17 cellular contexts compared by ENCODE assay signal in genomic region chr6:47420394-47421371, GRCh38. TPM values are rescaled to one million over a fixed set of nuclear protein-coding genes. Genes with fewer than 3 reads are reported as not detected.
DNase-seq lines count a peak whose midpoint lies in the region; ATAC-seq, FAIRE-seq and TF ChIP-seq lines count a peak whose summit lies in the region.
"Had no signal": no experiment of that assay in that cellular context is flagged by ENCODE, and none has a peak within 500 bp of the region (broad histone marks: within the 10 kb centered on the region; RNA-seq: fewer than 3 reads in every experiment).

No MANE protein-coding gene starts in this region.

- TF ChIP-seq POLR2A in K562 (conservative IDR thresholded peaks at IDR 0.05) (no peak), uterus (IDR thresholded peaks at IDR 0.05) (no peak)

- H3K4me3 ChIP-seq in K562 (no peak overlapping the region; the same call in 1 of the 2 replicates), uterus (no peak overlapping the region)
- H3K4me3 ChIP-seq: gastrocnemius medialis, prostate gland had no signal

- CTCF ChIA-PET in K562 (lab: Yijun Ruan, JAX; ENCODE audit: low intra/inter-chr PET ratio) = no interaction called here

- H3K27ac ChIP-seq in K562 (ENCODE audit: extremely low read depth, low read depth, low read length) = peak overlapping the region; percentile 75
- H3K27ac ChIP-seq in uterus = no peak overlapping the region
- H3K27ac ChIP-seq: C4-2B, gastrocnemius medialis, prostate gland had no signal

- TF ChIP-seq EP300 in K562 (IDR thresholded peaks at IDR 0.05; ENCODE audit: low read length) = peak; percentile 98

- no peaks in the 10 kb centered on the region for H3K79me2 ChIP-seq in K562 (ENCODE audit: control insufficient read depth, insufficient read depth, low read length)

- no peaks in the 10 kb centered on the region for H3K27me3 ChIP-seq in K562 (ENCODE audit: control insufficient read depth in 2 of 2, insufficient read depth in 2 of 2, low read length in 2 of 2)
- no peaks in the 10 kb centered on the region for H3K27me3 ChIP-seq in uterus
- H3K27me3 ChIP-seq: gastrocnemius medialis had no signal

- ATAC-seq in K562 = peak; percentile 86
- peak; percentile 73 for ATAC-seq in left colon
- ATAC-seq: activated CD4-positive, alpha-beta T cell treated with anti-CD3 and anti-CD28 coated beads for 36 hours; gastrocnemius medialis had no signal

- H3K9me3 ChIP-seq in K562 (replicated peaks; ENCODE audit: control insufficient read depth, insufficient read depth, low read depth, low read length) = peaks cover 3% of the 10 kb centered on the region; the same call in 1 of the 2 replicates
- H3K9me3 ChIP-seq in uterus = no peaks in the 10 kb centered on the region
- H3K9me3 ChIP-seq: gastrocnemius medialis, prostate gland, SK-N-SH had no signal

- no TSS peak for BruUV-seq in K562 (replicated peaks; lab: Mats Ljungman, UMichigan)

- POLR2A ChIA-PET in K562 (lab: Yijun Ruan, JAX) = interaction anchor here (0.7 to 1.8 kb wide), 12 partner anchors 12 to 210 kb away, joined by 3 to 8 read pairs (median 4); partner anchors contain the start of gene CD2AP

- peak; percentile 92 for FAIRE-seq in K562 (lab: Jason Lieb, UNC)

- DNase-seq in COLO829 (ENCODE audit: low spot score) (peak; percentile 37), HUDEP-2 (lab: John Stamatoyannopoulos, UW; ENCODE audit: unreplicated experiment in 76 of 76) (peak in 72 of 76 experiments; percentile 13 to 99 (median 82)), K562 (ENCODE audit: extremely low read depth in 1 of 4, low spot score in 3 of 4) (peak; percentile 57 to 97 (median 76)), left colon (no peak), NCI-H2107 (lab: John Stamatoyannopoulos, UW) (no peak), uterus (no peak), T-helper 9 cell (no peak)
- DNase-seq in stimulated activated CD8-positive, alpha-beta memory T cell treated with anti-CD3 and anti-CD28 coated beads, Interleukin-4, amount 100 ng/mL, for 48 hours = no peak
- DNase-seq: activated CD4-positive, alpha-beta T cell treated with anti-CD3 and anti-CD28 coated beads for 36 hours; cerebellar nuclear complex; gastrocnemius medialis; NCI-H1048; NCI-H82; SK-N-SH; stimulated activated CD4-positive, alpha-beta T cell treated with anti-CD3 and anti-CD28 coated beads, Interleukin-4, amount 100 ng/mL, for 24 hours had no signal

- in situ Hi-C loops in K562 (cut with MboI) = loop anchor here (25.0 kb wide), 1 partner anchor 192 kb away; no protein-coding TSS in a partner anchor

- TF ChIP-seq RAD21 in K562 (CRISPR knock-in tag; conservative IDR thresholded peaks at IDR 0.05 in 1 of 2, IDR thresholded peaks at IDR 0.05 in 1 of 2) = peak in 1 of 2 experiments; percentile 22; a peak in 1 of 4 replicates

- no peak for TF ChIP-seq CTCF in K562 (IDR thresholded peaks at IDR 0.05 in 2 of 3, conservative IDR thresholded peaks at IDR 0.05 in 1 of 3; ENCODE audit: insufficient read depth in 2 of 3, low read depth in 1 of 3, low read length in 3 of 3)
- no peak for TF ChIP-seq CTCF in uterus (IDR thresholded peaks at IDR 0.05)

- peak overlapping the region; percentile 19 for H2AFZ ChIP-seq in K562 (ENCODE audit: low read depth, low read length)

- H3K9me1 ChIP-seq in K562 (ENCODE audit: control insufficient read depth, insufficient read depth, low read length) = no peaks in the 10 kb centered on the region

- peak overlapping the region; percentile 64 for H3K4me2 ChIP-seq in K562 (ENCODE audit: insufficient read depth, low read length)
- H3K4me2 ChIP-seq: SK-N-SH had no signal

- H3K9ac ChIP-seq in K562 (ENCODE audit: insufficient read depth in 1 of 2, low read depth in 2 of 2, low read length in 2 of 2) = peak overlapping the region in 1 of 2 experiments; percentile 38; a peak in 2 of 4 replicates
- H3K9ac ChIP-seq: SK-N-SH had no signal

- peaks cover 13 to 50% of the 10 kb centered on the region in 2 experiments; a peak in 4 of 5 replicates for H3K4me1 ChIP-seq in K562 (replicated peaks in 1 of 2; ENCODE audit: control insufficient read depth in 2 of 2, insufficient read depth in 2 of 2, low read length in 2 of 2)
- H3K4me1 ChIP-seq in uterus = no peaks in the 10 kb centered on the region
- H3K4me1 ChIP-seq: gastrocnemius medialis, prostate gland had no signal

- H3K36me3 ChIP-seq in K562 (ENCODE audit: control insufficient read depth, insufficient read depth, low read length) = no peaks in the 10 kb centered on the region
- no peaks in the 10 kb centered on the region for H3K36me3 ChIP-seq in uterus
- H3K36me3 ChIP-seq: gastrocnemius medialis, prostate gland had no signal

- intact Hi-C loops in K562 (cut with micrococcal nuclease) = loop anchor here (1.0 to 5.0 kb wide), 2 partner anchors 57 to 77 kb away; partner anchors contain the start of gene CD2AP
- intact Hi-C loops in left colon (cut with DNase I, micrococcal nuclease) = no loop called here
- intact Hi-C loops in uterus (cut with DNase I; ENCODE audit: low total_unique reads) = no loop called here

- H4K20me1 ChIP-seq in K562 (replicated peaks; ENCODE audit: control insufficient read depth, insufficient read depth, low read length) = no peaks in the 10 kb centered on the region

- WGBS in K562 (ENCODE audit: insufficient coverage, low coverage, missing lambda C conversion rate) = 26% methylated on average over 5 of the region's 5 CpGs

TF ChIP-seq in K562, 482 proteins besides CTCF, POLR2A, EP300 and RAD21 (continues in another document):
- TF ChIP-seq ZNF511 (CRISPR knock-in tag; IDR thresholded peaks at IDR 0.05) = no peak
- peak; percentile 69 for TF ChIP-seq CXXC5 (CRISPR knock-in tag; IDR thresholded peaks at IDR 0.05)
- TF ChIP-seq SMAD3 (CRISPR knock-in tag; conservative IDR thresholded peaks at IDR 0.05) = no peak
- peak; percentile 85 for TF ChIP-seq LCOR (CRISPR knock-in tag; IDR thresholded peaks at IDR 0.05)
- TF ChIP-seq BHLHE40 (IDR thresholded peaks at IDR 0.05; ENCODE audit: low read length) = peak; percentile 39; the same call in 1 of the 2 replicates
- no peak for TF ChIP-seq FOXJ2 (tag; IDR thresholded peaks at IDR 0.05)
- TF ChIP-seq ERF (CRISPR knock-in tag; IDR thresholded peaks at IDR 0.05) = no peak
- no peak for TF ChIP-seq NFE2L1 (tag; IDR thresholded peaks at IDR 0.05; ENCODE audit: borderline replicate concordance, low read depth)
- TF ChIP-seq NKRF (IDR thresholded peaks at IDR 0.05; ENCODE audit: borderline replicate concordance) = no peak; the same call in none of the 2 replicates
- TF ChIP-seq ARNT (IDR thresholded peaks at IDR 0.05) = peak; percentile 96 to 100
- peak; percentile 58 for TF ChIP-seq FOS (IDR thresholded peaks at IDR 0.05; ENCODE audit: extremely low read depth, insufficient read length)

RNA-seq across cellular contexts. Expression of gene CD2AP, which starts 56.9 kb away (rescaled TPM):
- total RNA-seq in K562 (2011; cell fraction: chromatin; rRNA removed; ENCODE audit: low replicate concordance) = 24.9 and 139 TPM in 2 replicates
- total RNA-seq in K562 (2011; cell fraction: nucleolus; rRNA removed) = 13.0 and 23.4 TPM in 2 replicates
- 36.8 and 45.6 TPM in 2 replicates for total RNA-seq in K562 (2011; cell fraction: nucleoplasm; rRNA removed)
- total RNA-seq in K562 (2014; rRNA removed) = 31.4 and 38.7 TPM in 2 replicates
- total RNA-seq in K562 (2014; rRNA removed; fragmentation: Illumina TruSeq; extraction: Trizol) = 69.7 and 81.5 TPM in 2 replicates
- 63.8 and 68.9 TPM in 2 replicates for total RNA-seq in K562 (2015; rRNA removed; fragmentation: Illumina TruSeq; extraction: Trizol)
- total RNA-seq in K562 (2021) = 41.3 TPM in 2 replicates
- polyA plus RNA-seq in K562 (2011; rRNA removed) = 20.8 and 35.5 TPM in 2 replicates
- polyA plus RNA-seq in K562 (2011; cell fraction: cytosol; rRNA removed) = 3.8 and 7.0 TPM in 2 replicates
- 10.8 and 13.3 TPM in 2 replicates for polyA plus RNA-seq in K562 (2011; cell fraction: nucleus; rRNA removed)
- 24.5 and 29.3 TPM in 2 replicates for polyA plus RNA-seq in K562 (2012)
- polyA plus RNA-seq in K562 (2014; fragmentation: Illumina TruSeq; extraction: Trizol) = 35.6 and 50.2 TPM in 2 replicates
- polyA plus RNA-seq in K562 (2014; fragmentation: Nextera tagmentation; extraction: Ambion mirVana) = 10 to 100 TPM in 1 of 2 experiments, 1 to 10 TPM in 1; 9.4 to 15.9 TPM
- 23.8 and 25.9 TPM in 2 replicates for polyA plus RNA-seq in K562 (2014; rRNA removed)
- 47.6 and 49.9 TPM in 2 replicates for polyA minus RNA-seq in K562 (2011; rRNA and poly(A)+ RNA removed)
- 14.7 and 22.0 TPM in 2 replicates for polyA minus RNA-seq in K562 (2011; cell fraction: cytosol; rRNA and poly(A)+ RNA removed)
- polyA minus RNA-seq in K562 (2011; cell fraction: nucleus; rRNA and poly(A)+ RNA removed) = 37.4 and 69.4 TPM in 2 replicates
- total RNA-seq in left colon = 100 to 1,000 TPM; 103 to 111 TPM
- total RNA-seq in uterus = 10 to 100 TPM; 11.0 to 63.9 (median 24.3) TPM

Comparison
In these comparisons a context has a peak if more than half of its experiments do, and no peak if none do; other contexts are left out.
1. DNase-seq: peak in COLO829 (single experiment), HUDEP-2 (72 of 76) and K562 (4 of 4); none in left colon (0 of 2), stimulated activated CD8-positive, alpha-beta memory T cell treated with anti-CD3 and anti-CD28 coated beads, Interleukin-4, amount 100 ng/mL, for 48 hours (single experiment), NCI-H2107 (single experiment), uterus (0 of 2) and T-helper 9 cell (single experiment).